7 cellular contexts compared by ENCODE assay signal in the genomic region with DNA sequence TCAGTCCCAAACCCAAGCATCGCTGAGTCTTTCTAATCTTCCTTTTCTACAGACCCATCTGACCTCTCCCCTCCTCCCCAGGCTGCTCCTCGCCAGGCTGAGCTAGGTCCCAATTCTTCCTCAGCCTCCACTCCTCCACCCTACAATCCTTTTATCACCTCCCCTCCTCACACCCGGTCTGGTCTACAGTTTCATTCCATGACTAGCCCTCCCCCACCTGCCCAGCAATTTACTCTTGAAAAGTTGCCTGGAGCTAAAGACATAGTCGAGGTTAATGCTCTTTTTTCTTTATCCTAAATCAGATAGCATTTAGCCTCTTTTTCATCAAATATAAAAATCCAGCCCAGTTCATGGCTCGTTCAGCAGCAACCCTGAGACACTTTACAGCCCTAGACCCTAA.
DNase-seq lines count a peak whose midpoint lies in the region; TF ChIP-seq lines count a peak whose summit lies in the region.
"Not testable (repeated sequence)": the region's sequence is repeated elsewhere in the genome, so short reads cannot be mapped to it uniquely, and the experiment has no call there.

No MANE protein-coding gene starts in this region.

- peak overlapping the region; percentile 90; the same call in 1 of the 2 replicates for H3K27ac ChIP-seq in HUES6 (ENCODE audit: low read depth, low read length)
- H3K27ac ChIP-seq in mesendoderm (ENCODE audit: low read depth, low read length); neural progenitor cell: not testable (repeated sequence)

- H2AFZ ChIP-seq in neural progenitor cell (replicated peaks) = not testable (repeated sequence)

- not testable (repeated sequence) for H4K5ac ChIP-seq in mesendoderm (ENCODE audit: low read length)

- H3K36me3 ChIP-seq in ES-I3 (ENCODE audit: insufficient read depth, low read length); adipocyte (ENCODE audit: control insufficient read depth, insufficient read depth, low read length, severe bottlenecking); mesendoderm (ENCODE audit: control insufficient read depth, insufficient read depth, low read length); neural progenitor cell: not testable (repeated sequence)
- peaks cover 12% of the 10 kb centered on the region; the same call in 1 of the 2 replicates for H3K36me3 ChIP-seq in HUES6 (ENCODE audit: control insufficient read depth, insufficient read depth, low read length)

- not testable (repeated sequence) for H3K4ac ChIP-seq in mesendoderm (ENCODE audit: low read depth, low read length)

- peaks cover 24% of the 10 kb centered on the region for H3K4me1 Mint-ChIP-seq in neural progenitor cell

- H3K79me1 ChIP-seq in mesendoderm (ENCODE audit: low read length) = not testable (repeated sequence)

- not testable (repeated sequence) for H3K36me3 Mint-ChIP-seq in neural progenitor cell

- H3K4me2 ChIP-seq in mesendoderm (ENCODE audit: low read length); neural progenitor cell: not testable (repeated sequence)

- H3K27me3 Mint-ChIP-seq in neural progenitor cell (ENCODE audit: insufficient read depth, low read depth) = not testable (repeated sequence)

- peak overlapping the region; percentile 38 for H3K27ac Mint-ChIP-seq in neural progenitor cell

- DNase-seq in adipocyte (ENCODE audit: low read depth); fibroblast of mammary gland (ENCODE audit: low read depth); neural progenitor cell (ENCODE audit: low spot score); skeletal muscle cell (ENCODE audit: low read depth): not testable (repeated sequence)
- peak; percentile 76 for DNase-seq in mesendoderm

- not testable (repeated sequence) for H4K20me1 ChIP-seq in neural progenitor cell (ENCODE audit: low read depth)

- not testable (repeated sequence) for H3K9me3 ChIP-seq in ES-I3 (ENCODE audit: control insufficient read depth, insufficient read depth, low read length); HUES6 (ENCODE audit: control insufficient read depth, insufficient read depth, low read depth, low read length); adipocyte (ENCODE audit: control insufficient read depth, low read length); neural progenitor cell (ENCODE audit: low read depth)

- H2BK5ac ChIP-seq in mesendoderm (ENCODE audit: low read length) = not testable (repeated sequence)

- not testable (repeated sequence) for TF ChIP-seq CTCF in fibroblast of mammary gland (conservative IDR thresholded peaks at IDR 0.05; ENCODE audit: control insufficient read depth, insufficient read depth, low read depth, low read length); neural progenitor cell (IDR thresholded peaks at IDR 0.05)

- H3K79me2 ChIP-seq in mesendoderm (ENCODE audit: control insufficient read depth, insufficient read depth, low read length); neural progenitor cell (ENCODE audit: low read depth): not testable (repeated sequence)

- H3K9ac ChIP-seq in ES-I3 (ENCODE audit: low read depth, low read length) = peak overlapping the region; percentile 48
- H3K9ac ChIP-seq in HUES6 (ENCODE audit: low read length) = peak overlapping the region; percentile 93
- peak overlapping the region; percentile 45 for H3K9ac ChIP-seq in adipocyte (ENCODE audit: low read length)
- H3K9ac ChIP-seq in mesendoderm (ENCODE audit: low read length) = peak overlapping the region; percentile 59
- H3K9ac ChIP-seq in neural progenitor cell = not testable (repeated sequence)

- H3K23ac ChIP-seq in mesendoderm (ENCODE audit: low read length) = not testable (repeated sequence)

- H3K4me3 ChIP-seq in HUES6 (ENCODE audit: low read depth, low read length) (peak overlapping the region; percentile 42; the same call in 1 of the 2 replicates), adipocyte (ENCODE audit: low read length) (peak overlapping the region; percentile 63), fibroblast of mammary gland (ENCODE audit: control insufficient read depth, low read depth, low read length) (peak overlapping the region; percentile 27), skeletal muscle cell (ENCODE audit: low read depth, low read length) (peak overlapping the region; percentile 22)
- not testable (repeated sequence) for H3K4me3 ChIP-seq in mesendoderm (ENCODE audit: low read length); neural progenitor cell

- H3K56ac ChIP-seq in mesendoderm (ENCODE audit: low read length) = peak overlapping the region; percentile 64

- not testable (repeated sequence) for H4K8ac ChIP-seq in mesendoderm (ENCODE audit: low read depth, low read length)

- not testable (repeated sequence) for H3F3A ChIP-seq in neural progenitor cell (ENCODE audit: low read depth)

- H3K4me3 Mint-ChIP-seq in neural progenitor cell = not testable (repeated sequence)

- not testable (repeated sequence) for H2AK5ac ChIP-seq in mesendoderm (ENCODE audit: low read length)

- H2BK120ac ChIP-seq in mesendoderm (ENCODE audit: low read depth, low read length) = not testable (repeated sequence)

- not testable (repeated sequence) for H3K9me3 Mint-ChIP-seq in neural progenitor cell

- no CpG with 5 or more reads among the region's 5 CpGs for WGBS in mesendoderm (ENCODE audit: extremely low coverage, insufficient coverage, low lambda C conversion rate)

- not testable (repeated sequence) for H3K27me3 ChIP-seq in HUES6 (ENCODE audit: control insufficient read depth, insufficient read depth, low read length); adipocyte (replicated peaks; ENCODE audit: control insufficient read depth, insufficient read depth, low read length); mesendoderm (ENCODE audit: insufficient read depth, low read length, poor library complexity); neural progenitor cell

- not testable (repeated sequence) for H2BK15ac ChIP-seq in mesendoderm (replicated peaks; ENCODE audit: low read depth)

- peak overlapping the region; percentile 89 for H3K18ac ChIP-seq in mesendoderm (ENCODE audit: low read length)

- H3K4me1 ChIP-seq in ES-I3 (ENCODE audit: insufficient read depth, low read length) = peaks cover 19% of the 10 kb centered on the region
- H3K4me1 ChIP-seq in HUES6 (ENCODE audit: control insufficient read depth, insufficient read depth, low read length) = peaks cover 58% of the 10 kb centered on the region
- H3K4me1 ChIP-seq in adipocyte (ENCODE audit: control insufficient read depth, insufficient read depth, low read length) = peaks cover 10% of the 10 kb centered on the region
- not testable (repeated sequence) for H3K4me1 ChIP-seq in mesendoderm (ENCODE audit: control insufficient read depth, low read depth, low read length)
- peaks cover 27% of the 10 kb centered on the region for H3K4me1 ChIP-seq in neural progenitor cell
